In genomic region chr19:11763611-11764010, GRCh38 we compare ENCODE assay signal across 23 cellular contexts.
"Had no signal": no experiment of that assay in that cellular context is flagged by ENCODE, and none has a peak within 500 bp of the region (broad histone marks: within the 10 kb centered on the region; RNA-seq: fewer than 3 reads in every experiment).

No MANE protein-coding gene starts in this region.

- H3K27me3 ChIP-seq: dorsolateral prefrontal cortex, esophagus muscularis mucosa, foreskin keratinocyte, gastrocnemius medialis, heart right ventricle, left lung had no signal

- H3K9me3 ChIP-seq: esophagus muscularis mucosa, gastrocnemius medialis, mucosa of descending colon had no signal

- H3K36me3 ChIP-seq: esophagus muscularis mucosa, gastrocnemius medialis, heart right ventricle, left lung, lower lobe of right lung had no signal

- DNase-seq: dermis blood vessel endothelial cell; dorsolateral prefrontal cortex; effector CD4-positive, alpha-beta T cell; effector memory CD4-positive, alpha-beta T cell; foreskin keratinocyte; gastrocnemius medialis; glutamatergic neuron; head of caudate nucleus; heart right ventricle; hippocampal formation; left cardiac atrium; left lung; left ventricle myocardium superior; lower lobe of right lung; mesenchymal stem cell; mucosa of descending colon; naive B cell had no signal

- ATAC-seq: foreskin keratinocyte, gastrocnemius medialis, heart right ventricle, left cardiac atrium, left lung, left ventricle myocardium superior, lower lobe of right lung, mucosa of descending colon had no signal

- H3K27ac ChIP-seq: coronary artery, dorsolateral prefrontal cortex, esophagus muscularis mucosa, foreskin keratinocyte, gastrocnemius medialis, heart right ventricle, left lung, lower lobe of right lung had no signal

- FAIRE-seq: colon, endothelial cell of umbilical vein, islet of Langerhans, keratinocyte had no signal

- H3K4me3 ChIP-seq: coronary artery, dorsolateral prefrontal cortex, esophagus muscularis mucosa, gastrocnemius medialis, heart right ventricle, left lung, lower lobe of right lung, mucosa of descending colon had no signal
